Comparison of ENCODE assay signal across 19 cellular contexts in genomic region chr10:89707372-89707771, GRCh38. TPM values are rescaled to one million over a fixed set of nuclear protein-coding genes. Genes with fewer than 3 reads are reported as not detected.
A peak's percentile ranks its signal among the peaks of the same experiment; 100 is the strongest.
DNase-seq lines count a peak whose midpoint lies in the region; ATAC-seq, FAIRE-seq and TF ChIP-seq lines count a peak whose summit lies in the region.
"Had no signal": no experiment of that assay in that cellular context is flagged by ENCODE, and none has a peak within 500 bp of the region (broad histone marks: within the 10 kb centered on the region; RNA-seq: fewer than 3 reads in every experiment).

No MANE protein-coding gene starts in this region.

- no peak overlapping the region for H3K27ac ChIP-seq in SU-DHL-6 (ENCODE audit: low read depth, low read length)
- H3K27ac ChIP-seq in fibroblast of lung (ENCODE audit: insufficient read depth, low read length): no peak overlapping the region
- no peak overlapping the region for H3K27ac ChIP-seq in caudate nucleus (ENCODE audit: low read depth, low read length)

- H3K4me3 ChIP-seq in SU-DHL-6 (ENCODE audit: insufficient read depth, low read length, poor library complexity, severe bottlenecking): no peak overlapping the region
- no peak overlapping the region for H3K4me3 ChIP-seq in fibroblast of lung (replicated peaks in 1 of 4; ENCODE audit: control extremely low read depth in 1 of 4, insufficient read depth in 1 of 4, low read depth in 3 of 4, low read length in 4 of 4)

- H3K79me2 ChIP-seq in SU-DHL-6 (ENCODE audit: insufficient read depth, low read length) (peaks cover 98% of the 10 kb centered on the region), fibroblast of lung (ENCODE audit: control insufficient read depth, insufficient read depth, low read length) (peaks cover 85% of the 10 kb centered on the region)

- H3K9me3 ChIP-seq in SU-DHL-6 (ENCODE audit: insufficient read depth, low read length) (no peaks in the 10 kb centered on the region), fibroblast of lung (ENCODE audit: control insufficient read depth, insufficient read depth, low read depth, low read length) (no peaks in the 10 kb centered on the region)

- H4K20me1 ChIP-seq in SU-DHL-6 (ENCODE audit: low read depth, low read length): peaks cover 18% of the 10 kb centered on the region
- H4K20me1 ChIP-seq in fibroblast of lung (ENCODE audit: control insufficient read depth, extremely low read depth, insufficient read depth, low read length): no peaks in the 10 kb centered on the region

- H3K27me3 ChIP-seq in SU-DHL-6 (ENCODE audit: low read length) (no peaks in the 10 kb centered on the region), fibroblast of lung (ENCODE audit: control insufficient read depth, insufficient read depth, low read length) (no peaks in the 10 kb centered on the region)

- no peaks in the 10 kb centered on the region for H3K4me1 ChIP-seq in fibroblast of lung (ENCODE audit: control insufficient read depth, extremely low read depth, insufficient read depth, low read length)

- peak; percentile 31 for FAIRE-seq in GM19239 (lab: Jason Lieb, UNC)

- in situ Hi-C loops in G401 (cut with HindIII; ENCODE audit: low sequenced_read_pairs) (no loop called here), ACHN (cut with HindIII; ENCODE audit: low pct_ligation_motif_present, low pct_unique_long_range_greater_than_20kb, low sequenced_read_pairs) (no loop called here)

- H3K36me3 ChIP-seq in SU-DHL-6 (ENCODE audit: low read length) (peaks cover 60% of the 10 kb centered on the region), fibroblast of lung (ENCODE audit: control insufficient read depth, insufficient read depth, low read length) (no peaks in the 10 kb centered on the region)

- no peak overlapping the region for H2AFZ ChIP-seq in SU-DHL-6 (ENCODE audit: low read depth, low read length, severe bottlenecking)
- H2AFZ ChIP-seq in fibroblast of lung (ENCODE audit: low read length): peak overlapping the region; percentile 31

- no peak for ATAC-seq in GM18502 (IDR thresholded peaks at IDR 0.05; ENCODE audit: poor library complexity, unreplicated experiment)

- peaks cover 20% of the 10 kb centered on the region for H3F3A ChIP-seq in SU-DHL-6 (ENCODE audit: insufficient read depth)

- H3K9me2 ChIP-seq in SU-DHL-6 (replicated peaks; ENCODE audit: insufficient read depth, low read length): no peaks in the 10 kb centered on the region

- TF ChIP-seq CTCF in SU-DHL-6 (IDR thresholded peaks at IDR 0.05; ENCODE audit: insufficient read depth, low read length, poor library complexity, severe bottlenecking): no peak
- TF ChIP-seq CTCF in fibroblast of lung (conservative IDR thresholded peaks at IDR 0.05 in 1 of 2, IDR thresholded peaks at IDR 0.05 in 1 of 2; ENCODE audit: low read depth in 1 of 2, low read length in 2 of 2): no peak

- H3K4me2 ChIP-seq in SU-DHL-6 (ENCODE audit: low read depth, low read length, poor library complexity, severe bottlenecking): peak overlapping the region; percentile 9
- H3K4me2 ChIP-seq in fibroblast of lung (ENCODE audit: extremely low read depth, insufficient read depth, low read length): peak overlapping the region; percentile 63

- peak; percentile 5 for DNase-seq in CD1c-positive myeloid dendritic cell (ENCODE audit: extremely low spot score)
- no peak for DNase-seq in GM19239 (ENCODE audit: insufficient read length, low spot score)
- no peak for DNase-seq in fibroblast of lung (ENCODE audit: low read depth in 2 of 2)
- no peak for DNase-seq in G401 (ENCODE audit: low spot score)
- DNase-seq in ACHN: no peak
- no peak for DNase-seq in caudate nucleus (lab: John Stamatoyannopoulos, UW)
- DNase-seq: C1 segment of cervical spinal cord, COR-L47, DMS 273 treated with DMSO at 0.1 percent for 48 hours, GDM1, NCI-H1417, NCI-H187 treated with DMSO at 0.1 percent for 48 hours, NCI-H2227 treated with DMSO at 0.1 percent for 48 hours, NCI-H524, NCI-H82, RPMI8226, SW 1271 had no signal

- H3K9ac ChIP-seq in SU-DHL-6 (ENCODE audit: low read length) (no peak overlapping the region), fibroblast of lung (ENCODE audit: insufficient read depth, low read length) (no peak overlapping the region)

RNA-seq across cellular contexts. Expression of gene KIF20B, which starts 6.0 kb away (rescaled TPM):
- total RNA-seq in fibroblast of lung: 6.7 and 9.2 TPM in 2 replicates
- 5.6 and 13.7 TPM in 2 replicates for polyA plus RNA-seq in fibroblast of lung
- polyA plus RNA-seq in fibroblast of lung (2012): 4.2 and 10.8 TPM in 2 replicates
- 0.16 and 1.2 TPM in 2 replicates for polyA minus RNA-seq in fibroblast of lung (ENCODE audit: low replicate concordance)
- 16.2 and 30.9 TPM in 2 replicates for total RNA-seq in G401 (2014; rRNA removed; shearing (Covaris generic))
